Comparison of ENCODE assay signal across 8 cellular contexts in genomic region chr2:101387151-101387807, GRCh38. TPM values are rescaled to one million over a fixed set of nuclear protein-coding genes. Genes with fewer than 3 reads are reported as not detected.
DNase-seq lines count a peak whose midpoint lies in the region; ATAC-seq and TF ChIP-seq lines count a peak whose summit lies in the region.

Gene CREG2 (minus strand): TSS chr2:101387503. CDS start chr2:101387457, 46 bp downstream.

- peaks cover 47% of the 10 kb centered on the region for H3K27me3 Mint-ChIP-seq in CD8-positive, alpha-beta T cell (ENCODE audit: low read depth)
- H3K27me3 Mint-ChIP-seq in IgD-negative memory B cell: peaks cover 45% of the 10 kb centered on the region

- peak within 1 kb of the TSS; percentile 37 for H3K4me3 ChIP-seq in CD8-positive, alpha-beta T cell (ENCODE audit: low read depth, low read length)
- H3K4me3 ChIP-seq in breast epithelium (peak within 1 kb of the TSS; percentile 35 to 71 (median 51)), iPS-18c (ENCODE audit: insufficient read depth, low read depth, low read length) (peak within 1 kb of the TSS; percentile 79), skeletal muscle cell (ENCODE audit: low read depth, low read length) (peak within 1 kb of the TSS; percentile 47)

- CTCF ChIA-PET in CD8-positive, alpha-beta T cell (lab: Charles Lee): interaction anchor here (0.6 to 4.7 kb wide), 20 partner anchors 11 to 467 kb away, joined by 3 to 42 read pairs (median 4); partner anchors contain the start of gene RNF149

- peak; percentile 61 for TF ChIP-seq CTCF in CD8-positive, alpha-beta T cell (IDR thresholded peaks at IDR 0.05)
- peak in 1 of 3 donors; percentile 51 for TF ChIP-seq CTCF in breast epithelium (IDR thresholded peaks at IDR 0.05)

- no peaks in the 10 kb centered on the region for H3K36me3 Mint-ChIP-seq in CD8-positive, alpha-beta T cell
- peaks cover 2% of the 10 kb centered on the region for H3K36me3 Mint-ChIP-seq in IgD-negative memory B cell

- H3K4me3 Mint-ChIP-seq in CD8-positive, alpha-beta T cell: peak within 1 kb of the TSS; percentile 73
- H3K4me3 Mint-ChIP-seq in IgD-negative memory B cell: peak within 1 kb of the TSS; percentile 72 to 90 (median 90)

- no peaks in the 10 kb centered on the region for H3K9me3 Mint-ChIP-seq in CD8-positive, alpha-beta T cell
- H3K9me3 Mint-ChIP-seq in IgD-negative memory B cell: no peaks in the 10 kb centered on the region

- no peak within 1 kb of the TSS for H3K27ac Mint-ChIP-seq in CD8-positive, alpha-beta T cell
- H3K27ac Mint-ChIP-seq in IgD-negative memory B cell: no peak within 1 kb of the TSS

- POLR2A ChIA-PET in CD8-positive, alpha-beta T cell (lab: Charles Lee): no interaction called here

- peaks cover 14% of the 10 kb centered on the region for H3K4me1 Mint-ChIP-seq in CD8-positive, alpha-beta T cell (ENCODE audit: low read depth)
- peaks cover 8 to 10% (median 9%) of the 10 kb centered on the region in 3 donors for H3K4me1 Mint-ChIP-seq in IgD-negative memory B cell

- H3K4me1 ChIP-seq in CD8-positive, alpha-beta T cell (ENCODE audit: insufficient read depth, low read length): peaks cover 4% of the 10 kb centered on the region
- no peaks in the 10 kb centered on the region for H3K4me1 ChIP-seq in breast epithelium

- TF ChIP-seq POLR2A in breast epithelium (IDR thresholded peaks at IDR 0.05): no peak

- intact Hi-C loops in CD8-positive, alpha-beta T cell (cut with DNase I, micrococcal nuclease): loop anchor here (1.0 to 10.0 kb wide), 5 partner anchors 44 to 374 kb away; partner anchors contain the start of gene CNOT11 (in 1 of the 2)
- intact Hi-C loops in breast epithelium (cut with DNase I; ENCODE audit: low total_unique reads): no loop called here

- no peak within 1 kb of the TSS for H3K27ac ChIP-seq in CD8-positive, alpha-beta T cell (ENCODE audit: low read depth, low read length)
- H3K27ac ChIP-seq in breast epithelium: no peak within 1 kb of the TSS

- H3K9me3 ChIP-seq in CD8-positive, alpha-beta T cell (ENCODE audit: low read length): no peaks in the 10 kb centered on the region
- no peaks in the 10 kb centered on the region for H3K9me3 ChIP-seq in breast epithelium
- no peaks in the 10 kb centered on the region for H3K9me3 ChIP-seq in iPS-18c (ENCODE audit: control insufficient read depth, insufficient read depth, low read length)

- ATAC-seq in CD8-positive, alpha-beta T cell: peak; percentile 90
- no peak for ATAC-seq in GM21515 (IDR thresholded peaks at IDR 0.05; ENCODE audit: unreplicated experiment)

- peaks cover 13% of the 10 kb centered on the region for H3K27me3 ChIP-seq in CD8-positive, alpha-beta T cell (ENCODE audit: insufficient read depth, low read length)
- H3K27me3 ChIP-seq in breast epithelium: peaks cover 0 to 5% of the 10 kb centered on the region in 2 donors

- DNase-seq in CD8-positive, alpha-beta T cell: peak; percentile 20 to 67 (median 48)
- DNase-seq in UCSD-AML1 (lab: John Stamatoyannopoulos, UW; ENCODE audit: unreplicated experiment) (peak; percentile 70), breast epithelium (ENCODE audit: low spot score in 2 of 2) (peak; percentile 18 to 55), skeletal muscle cell (ENCODE audit: low read depth) (peak; percentile 11), amniotic stem cell (lab: John Stamatoyannopoulos, UW) (no peak)

- no peaks in the 10 kb centered on the region for H3K36me3 ChIP-seq in CD8-positive, alpha-beta T cell (ENCODE audit: insufficient read depth, low read length)
- H3K36me3 ChIP-seq in breast epithelium: no peaks in the 10 kb centered on the region

RNA-seq across cellular contexts. Expression of gene CREG2, which starts in this region (rescaled TPM):
- not detected for total RNA-seq in CD8-positive, alpha-beta T cell
- polyA plus RNA-seq in IgD-negative memory B cell: 0.06 TPM
- under 1 TPM in 1 of 3 donors, not detected in 2; under 0.01 TPM for total RNA-seq in breast epithelium

Comparison
In these comparisons a context has a peak if more than half of its experiments do, and no peak if none do; other contexts are left out.
1. Peak in DNase-seq, ATAC-seq and H3K4me3 ChIP-seq in CD8-positive, alpha-beta T cell; RNA of the gene not detected or under 1 TPM.
2. Peak in DNase-seq and H3K4me3 ChIP-seq in breast epithelium; RNA of the gene not detected or under 1 TPM.